Comparison of ENCODE assay signal across 12 cellular contexts in genomic region chr16:87207509-87207908, GRCh38.
DNase-seq lines count a peak whose midpoint lies in the region; ATAC-seq and TF ChIP-seq lines count a peak whose summit lies in the region.
"Had no signal": no experiment of that assay in that cellular context is flagged by ENCODE, and none has a peak within 500 bp of the region (broad histone marks: within the 10 kb centered on the region; RNA-seq: fewer than 3 reads in every experiment).

No MANE protein-coding gene starts in this region.

- H3K9me3 Mint-ChIP-seq in activated T-helper 17 cell treated with anti-CD3 and anti-CD28 coated beads, Interleukin-2, amount 50 U/mL, for 72 hours = no peaks in the 10 kb centered on the region
- H3K9me3 Mint-ChIP-seq: stimulated activated naive CD8-positive, alpha-beta T cell treated with anti-CD3 and anti-CD28 coated beads, Interleukin-15, amount 100 ng/mL, for 72 hours had no signal

- peak overlapping the region; percentile 61 for H2AFZ ChIP-seq in GM23248
- no peak overlapping the region for H2AFZ ChIP-seq in smooth muscle cell (ENCODE audit: low read depth)

- H3K4me1 ChIP-seq in GM23248 (ENCODE audit: insufficient read depth) (peaks cover 65% of the 10 kb centered on the region), smooth muscle cell (ENCODE audit: low read depth) (no peaks in the 10 kb centered on the region)
- H3K4me1 ChIP-seq: Peyer's patch had no signal

- H3K27ac Mint-ChIP-seq in activated T-helper 17 cell treated with anti-CD3 and anti-CD28 coated beads, Interleukin-2, amount 50 U/mL, for 72 hours = no peak overlapping the region
- H3K27ac Mint-ChIP-seq: stimulated activated naive CD8-positive, alpha-beta T cell treated with anti-CD3 and anti-CD28 coated beads, Interleukin-15, amount 100 ng/mL, for 72 hours had no signal

- no peaks in the 10 kb centered on the region for H3K79me2 ChIP-seq in GM23248 (ENCODE audit: insufficient read depth)
- H3K79me2 ChIP-seq in smooth muscle cell (ENCODE audit: low read depth) = no peaks in the 10 kb centered on the region

- WGBS in GM23248 (ENCODE audit: low coverage in 1 of 2, low lambda C conversion rate in 2 of 2, missing lambda C conversion rate in 2 of 2), 2 experiments = 3% methylated on average over 7 of the region's 7 CpGs
- WGBS in smooth muscle cell (ENCODE audit: low lambda C conversion rate) = 66% methylated on average over 7 of the region's 7 CpGs

- H3K9ac ChIP-seq in GM23248 = peak overlapping the region; percentile 81
- H3K9ac ChIP-seq in smooth muscle cell (ENCODE audit: low read depth) = no peak overlapping the region

- no peaks in the 10 kb centered on the region for H3K9me3 ChIP-seq in GM23248 (ENCODE audit: low read depth)
- no peaks in the 10 kb centered on the region for H3K9me3 ChIP-seq in smooth muscle cell (replicated peaks; ENCODE audit: low read depth)
- H3K9me3 ChIP-seq: Peyer's patch had no signal

- H3K4me1 Mint-ChIP-seq in activated T-helper 17 cell treated with anti-CD3 and anti-CD28 coated beads, Interleukin-2, amount 50 U/mL, for 72 hours = no peaks in the 10 kb centered on the region
- H3K4me1 Mint-ChIP-seq: stimulated activated naive CD8-positive, alpha-beta T cell treated with anti-CD3 and anti-CD28 coated beads, Interleukin-15, amount 100 ng/mL, for 72 hours had no signal

- H4K20me1 ChIP-seq in GM23248 (ENCODE audit: insufficient read depth) (no peaks in the 10 kb centered on the region), smooth muscle cell (ENCODE audit: low read depth) (no peaks in the 10 kb centered on the region)

- H3K4me3 ChIP-seq in GM23248 (peak overlapping the region; percentile 58), brain microvascular endothelial cell (ENCODE audit: low read depth, low read length) (no peak overlapping the region), smooth muscle cell (no peak overlapping the region)
- H3K4me3 ChIP-seq: Peyer's patch had no signal

- in situ Hi-C loops in GM23248 (cut with MboI) (no loop called here), brain microvascular endothelial cell (cut with HindIII; ENCODE audit: low pct_ligation_motif_present, low sequenced_read_pairs) (no loop called here)

- no peak overlapping the region for H3K4me3 Mint-ChIP-seq in activated T-helper 17 cell treated with anti-CD3 and anti-CD28 coated beads, Interleukin-2, amount 50 U/mL, for 72 hours
- H3K4me3 Mint-ChIP-seq: stimulated activated naive CD8-positive, alpha-beta T cell treated with anti-CD3 and anti-CD28 coated beads, Interleukin-15, amount 100 ng/mL, for 72 hours had no signal

- peak; percentile 92 for DNase-seq in GM23248
- DNase-seq in brain microvascular endothelial cell = peak; percentile 49
- DNase-seq in left ventricle myocardium superior = no peak
- no peak for DNase-seq in smooth muscle cell (lab: John Stamatoyannopoulos, UW; ENCODE audit: unreplicated experiment)
- no peak for DNase-seq in NOMO-1 (lab: John Stamatoyannopoulos, UW; ENCODE audit: unreplicated experiment in 2 of 2)
- DNase-seq in epidermal melanocyte (ENCODE audit: insufficient read length, low spot score) = no peak
- no peak for DNase-seq in GM20000 (ENCODE audit: low spot score)
- DNase-seq: activated T-cell treated with anti-CD3 and anti-CD28 coated beads, Interleukin-2, amount 50 U/mL, for 48 hours; NCI-H1930; Peyer's patch; stimulated activated naive CD8-positive, alpha-beta T cell treated with anti-CD3 and anti-CD28 coated beads, Interleukin-15, amount 100 ng/mL, for 72 hours had no signal

- no peaks in the 10 kb centered on the region for H3K27me3 ChIP-seq in GM23248 (replicated peaks; ENCODE audit: insufficient read depth)
- H3K27me3 ChIP-seq in brain microvascular endothelial cell (replicated peaks) = no peaks in the 10 kb centered on the region
- no peaks in the 10 kb centered on the region for H3K27me3 ChIP-seq in smooth muscle cell (ENCODE audit: low read depth)
- H3K27me3 ChIP-seq: Peyer's patch had no signal

- peak; percentile 88 for ATAC-seq in left ventricle myocardium superior
- no peak for ATAC-seq in activated T-helper 17 cell treated with anti-CD3 and anti-CD28 coated beads, Interleukin-2, amount 50 U/mL, for 72 hours (replicated peaks)
- ATAC-seq: stimulated activated naive CD8-positive, alpha-beta T cell treated with anti-CD3 and anti-CD28 coated beads, Interleukin-15, amount 100 ng/mL, for 72 hours had no signal

- H3K36me3 Mint-ChIP-seq in activated T-helper 17 cell treated with anti-CD3 and anti-CD28 coated beads, Interleukin-2, amount 50 U/mL, for 72 hours (ENCODE audit: low read depth) = no peaks in the 10 kb centered on the region

- H3F3A ChIP-seq in GM23248 (ENCODE audit: insufficient read depth) (peaks cover 64% of the 10 kb centered on the region), smooth muscle cell (ENCODE audit: low read depth) (no peaks in the 10 kb centered on the region)

- no peaks in the 10 kb centered on the region; the same call in 1 of the 2 replicates for H3K9me2 ChIP-seq in GM23248 (ENCODE audit: insufficient read depth)

- H3K27me3 Mint-ChIP-seq in activated T-helper 17 cell treated with anti-CD3 and anti-CD28 coated beads, Interleukin-2, amount 50 U/mL, for 72 hours = no peaks in the 10 kb centered on the region

- no peaks in the 10 kb centered on the region for H3K36me3 ChIP-seq in GM23248 (ENCODE audit: low read depth)
- no peaks in the 10 kb centered on the region for H3K36me3 ChIP-seq in brain microvascular endothelial cell (replicated peaks)
- no peaks in the 10 kb centered on the region for H3K36me3 ChIP-seq in smooth muscle cell (ENCODE audit: low read depth)
- H3K36me3 ChIP-seq: Peyer's patch had no signal

- intact Hi-C loops in left ventricle myocardium superior (cut with micrococcal nuclease) = no loop called here

- H3K4me2 ChIP-seq in GM23248 (ENCODE audit: unreplicated experiment) (peak overlapping the region; percentile 74), smooth muscle cell (no peak overlapping the region)

- peak overlapping the region; percentile 98 for H3K27ac ChIP-seq in GM23248
- H3K27ac ChIP-seq in brain microvascular endothelial cell = peak overlapping the region; percentile 82
- peak overlapping the region; percentile 20 for H3K27ac ChIP-seq in smooth muscle cell (ENCODE audit: low read depth)
- H3K27ac ChIP-seq: Peyer's patch had no signal

- TF ChIP-seq CTCF in brain microvascular endothelial cell (IDR thresholded peaks at IDR 0.05; ENCODE audit: low read depth, low read length, missing control alignments) (no peak), smooth muscle cell (IDR thresholded peaks at IDR 0.05; ENCODE audit: borderline replicate concordance, insufficient read depth, poor library complexity, severe bottlenecking) (no peak), GM20000 (IDR thresholded peaks at IDR 0.05; ENCODE audit: extremely low read depth, missing control alignments) (no peak)

Comparison
In these comparisons a context has a peak if more than half of its experiments do, and no peak if none do; other contexts are left out.
1. DNase-seq: peak in GM23248 (single experiment) and brain microvascular endothelial cell (single experiment); none in left ventricle myocardium superior (single experiment), smooth muscle cell (single experiment), NOMO-1 (0 of 2), epidermal melanocyte (single experiment) and GM20000 (single experiment).
2. H3K27ac ChIP-seq: peak in every context shown above with its lines; median percentile 98 in GM23248; 82 in brain microvascular endothelial cell; 20 in smooth muscle cell.